8 cellular contexts compared by ENCODE assay signal in genomic region chr9:125747765-125748510, GRCh38. TPM values are rescaled to one million over a fixed set of nuclear protein-coding genes. Genes with fewer than 3 reads are reported as not detected.
A peak's percentile ranks its signal among the peaks of the same experiment; 100 is the strongest.
DNase-seq lines count a peak whose midpoint lies in the region; ATAC-seq, FAIRE-seq and TF ChIP-seq lines count a peak whose summit lies in the region.

No MANE protein-coding gene starts in this region.

- no peak for FAIRE-seq in urothelium cell line (lab: Jason Lieb, UNC)

- no peak overlapping the region for H3K27ac Mint-ChIP-seq in nephron progenitor cell

- H3K4me3 ChIP-seq in fibroblast of the aortic adventitia (ENCODE audit: low read depth, low read length): peak overlapping the region; percentile 89

- H3K9me3 ChIP-seq in KOPT-K1 (ENCODE audit: insufficient read depth, low read length, poor library complexity, severe bottlenecking): no peaks in the 10 kb centered on the region

- DNase-seq in D341Med (ENCODE audit: low spot score) (peak; percentile 48), fibroblast of the aortic adventitia (ENCODE audit: low read depth) (peak; percentile 25), nephron progenitor cell (peak; percentile 49), urothelium cell line (ENCODE audit: low spot score) (peak; percentile 26)
- DNase-seq in activated T-cell treated with anti-CD3 and anti-CD28 coated beads, Interleukin-2, amount 50 U/mL, for 4 hours: peak; percentile 12

- H3K27ac ChIP-seq in KOPT-K1 (ENCODE audit: low read depth, low read length, poor library complexity, severe bottlenecking): peak overlapping the region; percentile 69

- H3K36me3 Mint-ChIP-seq in activated T-cell treated with anti-CD3 and anti-CD28 coated beads, Interleukin-2, amount 50 U/mL, for 4 hours (ENCODE audit: insufficient read depth): no peaks in the 10 kb centered on the region
- H3K36me3 Mint-ChIP-seq in nephron progenitor cell (ENCODE audit: low read depth): no peaks in the 10 kb centered on the region

- ATAC-seq in activated T-cell treated with anti-CD3 and anti-CD28 coated beads, Interleukin-2, amount 50 U/mL, for 4 hours: no peak
- ATAC-seq in HG03521 (IDR thresholded peaks at IDR 0.05; ENCODE audit: unreplicated experiment) (no peak), HG03045 (IDR thresholded peaks at IDR 0.05; ENCODE audit: unreplicated experiment) (no peak)

- H3K4me1 Mint-ChIP-seq in activated T-cell treated with anti-CD3 and anti-CD28 coated beads, Interleukin-2, amount 50 U/mL, for 4 hours (ENCODE audit: low read depth): peaks cover 17% of the 10 kb centered on the region
- H3K4me1 Mint-ChIP-seq in nephron progenitor cell: peaks cover 71% of the 10 kb centered on the region

- H3K36me3 ChIP-seq in KOPT-K1 (ENCODE audit: insufficient read depth, low read length): peaks cover 30% of the 10 kb centered on the region

- TF ChIP-seq CTCF in fibroblast of the aortic adventitia (IDR thresholded peaks at IDR 0.05; ENCODE audit: insufficient read depth, low read length) (no peak), nephron progenitor cell (IDR thresholded peaks at IDR 0.05) (no peak)

- H3K9me3 Mint-ChIP-seq in activated T-cell treated with anti-CD3 and anti-CD28 coated beads, Interleukin-2, amount 50 U/mL, for 4 hours: no peaks in the 10 kb centered on the region
- H3K9me3 Mint-ChIP-seq in nephron progenitor cell: no peaks in the 10 kb centered on the region

- no peaks in the 10 kb centered on the region for H3K27me3 Mint-ChIP-seq in activated T-cell treated with anti-CD3 and anti-CD28 coated beads, Interleukin-2, amount 50 U/mL, for 4 hours (ENCODE audit: low read depth)
- peaks cover 53% of the 10 kb centered on the region for H3K27me3 Mint-ChIP-seq in nephron progenitor cell (ENCODE audit: low read depth, poor library complexity)

- H3K4me3 Mint-ChIP-seq in activated T-cell treated with anti-CD3 and anti-CD28 coated beads, Interleukin-2, amount 50 U/mL, for 4 hours: peak overlapping the region; percentile 87
- peak overlapping the region; percentile 89 for H3K4me3 Mint-ChIP-seq in nephron progenitor cell

RNA-seq across cellular contexts. Expression of gene PBX3, which starts 0.8 kb away (rescaled TPM):
- 10 to 100 TPM; 13.0 to 24.4 (median 16.7) TPM for total RNA-seq in activated T-cell treated with anti-CD3 and anti-CD28 coated beads, Interleukin-2, amount 50 U/mL, for 4 hours
- total RNA-seq in fibroblast of the aortic adventitia (ENCODE audit: low replicate concordance): 42.6 and 62.4 TPM in 2 replicates

RNA-seq across cellular contexts. Expression of gene MAPKAP1, which starts 40.9 kb away (rescaled TPM):
- 100 to 1,000 TPM in 2 of 3 donors, 10 to 100 TPM in 1; 89.8 to 108 (median 107) TPM for total RNA-seq in activated T-cell treated with anti-CD3 and anti-CD28 coated beads, Interleukin-2, amount 50 U/mL, for 4 hours
- 90.6 and 95.0 TPM in 2 replicates for total RNA-seq in fibroblast of the aortic adventitia (ENCODE audit: low replicate concordance)
